18 cellular contexts compared by ENCODE assay signal in genomic region chr6:35091353-35092083, GRCh38. TPM values are rescaled to one million over a fixed set of nuclear protein-coding genes. Genes with fewer than 3 reads are reported as not detected.
DNase-seq lines count a peak whose midpoint lies in the region; ATAC-seq and TF ChIP-seq lines count a peak whose summit lies in the region.
"Had no signal": no experiment of that assay in that cellular context is flagged by ENCODE, and none has a peak within 500 bp of the region (broad histone marks: within the 10 kb centered on the region; RNA-seq: fewer than 3 reads in every experiment).

No MANE protein-coding gene starts in this region.

- peak overlapping the region; percentile 85 for H3K27ac ChIP-seq in KMS-11
- H3K27ac ChIP-seq in smooth muscle cell (ENCODE audit: low read depth) = peak overlapping the region; percentile 95
- H3K27ac ChIP-seq: epithelial cell of prostate had no signal

- no peak for TF ChIP-seq CTCF in KMS-11 (conservative IDR thresholded peaks at IDR 0.05; ENCODE audit: low read depth, low read length)
- no peak for TF ChIP-seq CTCF in fibroblast of the aortic adventitia (IDR thresholded peaks at IDR 0.05; ENCODE audit: insufficient read depth, low read length)
- no peak for TF ChIP-seq CTCF in smooth muscle cell (IDR thresholded peaks at IDR 0.05; ENCODE audit: borderline replicate concordance, insufficient read depth, poor library complexity, severe bottlenecking)

- H3K9ac ChIP-seq in KMS-11 = no peak overlapping the region
- peak overlapping the region; percentile 51 for H3K9ac ChIP-seq in smooth muscle cell (ENCODE audit: low read depth)

- POLR2A ChIA-PET in T-cell (lab: Charles Lee) = no interaction called here

- no peaks in the 10 kb centered on the region for H3K4me1 Mint-ChIP-seq in T-cell
- H3K4me1 Mint-ChIP-seq: naive thymus-derived CD8-positive, alpha-beta T cell had no signal

- no peaks in the 10 kb centered on the region for H3K9me3 Mint-ChIP-seq in activated naive CD4-positive, alpha-beta T cell treated with anti-CD3 and anti-CD28 coated beads, Interleukin-2, amount 50 U/mL, for 72 hours
- H3K9me3 Mint-ChIP-seq in T-cell = no peaks in the 10 kb centered on the region
- H3K9me3 Mint-ChIP-seq: naive thymus-derived CD8-positive, alpha-beta T cell had no signal

- peak; percentile 51 for DNase-seq in AG20443 (ENCODE audit: low spot score)
- peak; percentile 36 for DNase-seq in fibroblast of the aortic adventitia (ENCODE audit: low read depth)
- DNase-seq in smooth muscle cell (lab: John Stamatoyannopoulos, UW; ENCODE audit: unreplicated experiment) = no peak
- no peak for DNase-seq in activated effector memory CD4-positive, alpha-beta T cell treated with anti-CD3 and anti-CD28 coated beads, Interleukin-2, amount 50 U/mL, for 16 hours
- DNase-seq in activated naive CD4-positive, alpha-beta T cell treated with anti-CD3 and anti-CD28 coated beads, Interleukin-2, amount 50 U/mL, for 72 hours (ENCODE audit: low spot score in 2 of 2) = no peak
- DNase-seq in T-cell = no peak
- DNase-seq: BE2C; DMS79; left ventricle myocardium inferior; NCI-H1694; stimulated activated naive CD8-positive, alpha-beta T cell treated with anti-CD3 and anti-CD28 coated beads, Interleukin-15, Interleukin-2, amounts not matched to agents 100 U/mL and 50 U/mL, for 24 hours had no signal

- CTCF ChIA-PET in T-cell (lab: Charles Lee) = interaction anchor here in 1 of 2 donors (1.0 kb wide), 1 partner anchor 149 kb away, joined by 3 read pairs; no protein-coding TSS in a partner anchor

- no peaks in the 10 kb centered on the region for H3K27me3 Mint-ChIP-seq in T-cell
- H3K27me3 Mint-ChIP-seq: activated naive CD8-positive, alpha-beta T cell; naive thymus-derived CD8-positive, alpha-beta T cell had no signal

- H3K4me1 ChIP-seq in KMS-11 (ENCODE audit: low read depth, poor library complexity, severe bottlenecking) (peaks cover 31% of the 10 kb centered on the region), smooth muscle cell (ENCODE audit: low read depth) (peaks cover 33% of the 10 kb centered on the region)

- H4K20me1 ChIP-seq in KMS-11 (ENCODE audit: insufficient read depth) = no peaks in the 10 kb centered on the region
- no peaks in the 10 kb centered on the region for H4K20me1 ChIP-seq in smooth muscle cell (ENCODE audit: low read depth)

- peaks cover 31% of the 10 kb centered on the region for H3F3A ChIP-seq in smooth muscle cell (ENCODE audit: low read depth)

- H3K36me3 ChIP-seq in KMS-11 (ENCODE audit: insufficient read depth) (no peaks in the 10 kb centered on the region), smooth muscle cell (ENCODE audit: low read depth) (no peaks in the 10 kb centered on the region)
- H3K36me3 ChIP-seq: BE2C had no signal

- 67% methylated on average over 18 of the region's 18 CpGs for WGBS in smooth muscle cell (ENCODE audit: low lambda C conversion rate)

- no peak overlapping the region for H3K4me3 Mint-ChIP-seq in T-cell
- H3K4me3 Mint-ChIP-seq: activated naive CD8-positive, alpha-beta T cell; naive thymus-derived CD8-positive, alpha-beta T cell had no signal

- H3K4me3 ChIP-seq in KMS-11 (IDR thresholded peaks at IDR 0.05; ENCODE audit: insufficient read depth, low read depth, low read length) (no peak overlapping the region), fibroblast of the aortic adventitia (ENCODE audit: low read depth, low read length) (no peak overlapping the region), smooth muscle cell (no peak overlapping the region)
- H3K4me3 ChIP-seq: left ventricle myocardium inferior had no signal

- H3K4me2 ChIP-seq in KMS-11 (peak overlapping the region; percentile 77), smooth muscle cell (peak overlapping the region; percentile 52)

- ATAC-seq in activated naive CD4-positive, alpha-beta T cell treated with anti-CD3 and anti-CD28 coated beads, Interleukin-2, amount 50 U/mL, for 72 hours = no peak
- no peak for ATAC-seq in T-cell (replicated peaks in 1 of 4)
- ATAC-seq in HG02588 (IDR thresholded peaks at IDR 0.05; ENCODE audit: unreplicated experiment) = no peak
- ATAC-seq: HCT116; naive thymus-derived CD8-positive, alpha-beta T cell; stimulated activated naive CD8-positive, alpha-beta T cell treated with anti-CD3 and anti-CD28 coated beads, Interleukin-15, Interleukin-2, amounts not matched to agents 100 U/mL and 50 U/mL, for 24 hours had no signal

- H2AFZ ChIP-seq in KMS-11 (ENCODE audit: low read depth) (no peak overlapping the region), smooth muscle cell (ENCODE audit: low read depth) (no peak overlapping the region)

- no peaks in the 10 kb centered on the region for H3K79me2 ChIP-seq in KMS-11 (ENCODE audit: insufficient read depth, low read depth)
- H3K79me2 ChIP-seq in smooth muscle cell (ENCODE audit: low read depth) = no peaks in the 10 kb centered on the region

- H3K36me3 Mint-ChIP-seq in activated naive CD4-positive, alpha-beta T cell treated with anti-CD3 and anti-CD28 coated beads, Interleukin-2, amount 50 U/mL, for 72 hours = peaks cover 0 to 9% of the 10 kb centered on the region in 2 donors
- peaks cover 44% of the 10 kb centered on the region for H3K36me3 Mint-ChIP-seq in T-cell
- H3K36me3 Mint-ChIP-seq: activated naive CD8-positive, alpha-beta T cell had no signal

- no peaks in the 10 kb centered on the region for H3K9me3 ChIP-seq in smooth muscle cell (replicated peaks; ENCODE audit: low read depth)
- H3K9me3 ChIP-seq: BE2C, left ventricle myocardium inferior had no signal

- no peak overlapping the region for H3K27ac Mint-ChIP-seq in activated naive CD4-positive, alpha-beta T cell treated with anti-CD3 and anti-CD28 coated beads, Interleukin-2, amount 50 U/mL, for 72 hours
- no peak overlapping the region for H3K27ac Mint-ChIP-seq in T-cell
- H3K27ac Mint-ChIP-seq: activated naive CD8-positive, alpha-beta T cell had no signal

- no peaks in the 10 kb centered on the region for H3K27me3 ChIP-seq in KMS-11 (ENCODE audit: insufficient read depth, low read depth)
- no peaks in the 10 kb centered on the region for H3K27me3 ChIP-seq in smooth muscle cell (ENCODE audit: low read depth)
- H3K27me3 ChIP-seq: BE2C had no signal

RNA-seq across cellular contexts. Expression of gene TCP11, which starts 49.6 kb away (rescaled TPM):
- total RNA-seq in fibroblast of the aortic adventitia (ENCODE audit: low replicate concordance) = 0.36 TPM in 1 of 2 replicates, not detected in the other
- total RNA-seq in smooth muscle cell = 0.40 TPM in 1 of 2 replicates, not detected in the other
- 0.64 TPM in 1 of 2 replicates, not detected in the other for polyA plus RNA-seq in smooth muscle cell
- total RNA-seq in activated naive CD4-positive, alpha-beta T cell treated with anti-CD3 and anti-CD28 coated beads, Interleukin-2, amount 50 U/mL, for 72 hours = not detected
- total RNA-seq in T-cell = not detected
- total RNA-seq: cerebellum; left ventricle myocardium inferior; naive thymus-derived CD8-positive, alpha-beta T cell had no signal
- polyA plus RNA-seq: naive thymus-derived CD8-positive, alpha-beta T cell had no signal

Comparison
In these comparisons a context has a peak if more than half of its experiments do, and no peak if none do; other contexts are left out.
1. DNase-seq: peak in AG20443 (single experiment) and fibroblast of the aortic adventitia (single experiment); none in smooth muscle cell (single experiment), activated effector memory CD4-positive, alpha-beta T cell treated with anti-CD3 and anti-CD28 coated beads, Interleukin-2, amount 50 U/mL, for 16 hours (single experiment), activated naive CD4-positive, alpha-beta T cell treated with anti-CD3 and anti-CD28 coated beads, Interleukin-2, amount 50 U/mL, for 72 hours (0 of 2) and T-cell (0 of 34).